In genomic region chr11:72098741-72099140, GRCh38 we compare ENCODE assay signal across 17 cellular contexts. TPM values are rescaled to one million over a fixed set of nuclear protein-coding genes. Genes with fewer than 3 reads are reported as not detected.
DNase-seq lines count a peak whose midpoint lies in the region; ATAC-seq and TF ChIP-seq lines count a peak whose summit lies in the region.
"Had no signal": no experiment of that assay in that cellular context is flagged by ENCODE, and none has a peak within 500 bp of the region (broad histone marks: within the 10 kb centered on the region; RNA-seq: fewer than 3 reads in every experiment).

No MANE protein-coding gene starts in this region.

- H3K27ac ChIP-seq in RWPE1 (peak overlapping the region; percentile 62), skeletal muscle tissue (ENCODE audit: low read depth, low read length) (peak overlapping the region; percentile 96)
- H3K27ac ChIP-seq: 22Rv1 had no signal

- H3K27me3 Mint-ChIP-seq in activated T-cell treated with anti-CD3 and anti-CD28 coated beads, Interleukin-2, amount 50 U/mL, for 24 hours, result no peaks in the 10 kb centered on the region
- H3K27me3 Mint-ChIP-seq in neural crest cell (ENCODE audit: low read depth), result no peaks in the 10 kb centered on the region
- H3K27me3 Mint-ChIP-seq: CD8-positive, alpha-beta memory T cell had no signal

- peak overlapping the region; percentile 34 for H3K27ac Mint-ChIP-seq in activated T-cell treated with anti-CD3 and anti-CD28 coated beads, Interleukin-2, amount 50 U/mL, for 24 hours
- no peak overlapping the region for H3K27ac Mint-ChIP-seq in neural crest cell (ENCODE audit: unreplicated experiment)

- H3K4me3 ChIP-seq in skeletal muscle tissue (ENCODE audit: low read length in 3 of 3), result peak overlapping the region in 2 of 3 donors; percentile 29 to 32

- CTCF ChIA-PET in RWPE1 (lab: Yijun Ruan, JAX), result interaction anchor here (0.8 to 2.3 kb wide), 2 partner anchors 8 to 63 kb away, joined by 3 to 10 read pairs; no protein-coding TSS in a partner anchor

- peaks cover 52 to 59% (median 52%) of the 10 kb centered on the region in 3 donors for H3K4me1 ChIP-seq in skeletal muscle tissue (ENCODE audit: control insufficient read depth in 3 of 3, insufficient read depth in 3 of 3, low read length in 3 of 3)

- no peak overlapping the region for H3K4me3 Mint-ChIP-seq in activated T-cell treated with anti-CD3 and anti-CD28 coated beads, Interleukin-2, amount 50 U/mL, for 24 hours
- peak overlapping the region; percentile 49 for H3K4me3 Mint-ChIP-seq in neural crest cell
- H3K4me3 Mint-ChIP-seq: CD8-positive, alpha-beta memory T cell; HFFc6 had no signal

- H3K9me3 Mint-ChIP-seq in activated T-cell treated with anti-CD3 and anti-CD28 coated beads, Interleukin-2, amount 50 U/mL, for 24 hours, result no peaks in the 10 kb centered on the region
- peaks cover 3% of the 10 kb centered on the region for H3K9me3 Mint-ChIP-seq in neural crest cell
- H3K9me3 Mint-ChIP-seq: CD8-positive, alpha-beta memory T cell had no signal

- TF ChIP-seq CTCF in RWPE1 (conservative IDR thresholded peaks at IDR 0.05; ENCODE audit: low read depth) (no peak), neural crest cell (conservative IDR thresholded peaks at IDR 0.05) (no peak)

- no peaks in the 10 kb centered on the region for H3K27me3 ChIP-seq in skeletal muscle tissue (ENCODE audit: control insufficient read depth in 3 of 3, insufficient read depth in 3 of 3, low read length in 3 of 3)

- peaks cover 31 to 51% (median 49%) of the 10 kb centered on the region in 3 donors for H3K36me3 ChIP-seq in skeletal muscle tissue (ENCODE audit: control insufficient read depth in 3 of 3, insufficient read depth in 3 of 3, low read length in 3 of 3)

- peaks cover 87% of the 10 kb centered on the region for H3K36me3 Mint-ChIP-seq in activated T-cell treated with anti-CD3 and anti-CD28 coated beads, Interleukin-2, amount 50 U/mL, for 24 hours (ENCODE audit: low read depth)
- peaks cover 9% of the 10 kb centered on the region for H3K36me3 Mint-ChIP-seq in neural crest cell (ENCODE audit: low read depth)

- H3K9ac ChIP-seq in skeletal muscle tissue (ENCODE audit: low read depth in 1 of 3, low read length in 3 of 3), result peak overlapping the region; percentile 25 to 61 (median 46)

- POLR2A ChIA-PET in RWPE1 (lab: Yijun Ruan, JAX; ENCODE audit: low non-redundant PET), result no interaction called here

- no peaks in the 10 kb centered on the region for H3K9me3 ChIP-seq in skeletal muscle tissue (ENCODE audit: control insufficient read depth in 3 of 3, low read length in 3 of 3)
- H3K9me3 ChIP-seq: Caco-2 had no signal

- no peak for DNase-seq in activated T-cell treated with anti-CD3 and anti-CD28 coated beads, Interleukin-2, amount 50 U/mL, for 24 hours
- DNase-seq in activated T-cell treated with anti-CD3 and anti-CD28 coated beads for 4 hours (no peak), RWPE1 (ENCODE audit: low spot score) (no peak), neural crest cell (ENCODE audit: low read depth, low spot score) (no peak)
- DNase-seq in stimulated activated CD4-positive, alpha-beta T cell treated with anti-CD3 and anti-CD28 coated beads, Interleukin-2, amount 100 ng/mL, for 24 hours, result no peak
- DNase-seq in activated CD8-positive, alpha-beta memory T cell treated with anti-CD3 and anti-CD28 coated beads for 24 hours, result no peak
- DNase-seq: Caco-2; CD8-positive, alpha-beta memory T cell; DND-41; GDM1; HCEC 1CT; HFFc6 had no signal

- ATAC-seq in HG03469 (IDR thresholded peaks at IDR 0.05; ENCODE audit: unreplicated experiment), result no peak

- H3K4me1 Mint-ChIP-seq in activated T-cell treated with anti-CD3 and anti-CD28 coated beads, Interleukin-2, amount 50 U/mL, for 24 hours (ENCODE audit: low read depth), result peaks cover 31% of the 10 kb centered on the region
- peaks cover 29% of the 10 kb centered on the region for H3K4me1 Mint-ChIP-seq in neural crest cell

RNA-seq across cellular contexts. Expression of gene LAMTOR1, which starts 4.4 kb away (rescaled TPM):
- total RNA-seq in neural crest cell, result 79.1 and 79.6 TPM in 2 replicates
- 42.3 TPM for total RNA-seq in skeletal muscle tissue

RNA-seq across cellular contexts. Expression of gene TOMT, which starts 7.0 kb away (rescaled TPM):
- total RNA-seq in neural crest cell (not detected in 2 replicates), skeletal muscle tissue (not detected)
- total RNA-seq: A673; Caco-2; CD8-positive, alpha-beta memory T cell; H4; HFFc6 had no signal

RNA-seq across cellular contexts. Expression of gene ANAPC15, which starts 13.8 kb away (rescaled TPM):
- total RNA-seq in neural crest cell (68.4 and 74.5 TPM in 2 replicates), skeletal muscle tissue (7.8 TPM)

RNA-seq across cellular contexts. Expression of gene LRRC51, which starts 18.1 kb away (rescaled TPM):
- 11.6 and 13.5 TPM in 2 replicates for total RNA-seq in neural crest cell
- total RNA-seq in skeletal muscle tissue, result 2.6 TPM

RNA-seq across cellular contexts. Expression of gene NUMA1, which starts 18.4 kb away (rescaled TPM):
- total RNA-seq in neural crest cell, result 173 and 179 TPM in 2 replicates
- total RNA-seq in skeletal muscle tissue, result 177 TPM
